In the genomic region with DNA sequence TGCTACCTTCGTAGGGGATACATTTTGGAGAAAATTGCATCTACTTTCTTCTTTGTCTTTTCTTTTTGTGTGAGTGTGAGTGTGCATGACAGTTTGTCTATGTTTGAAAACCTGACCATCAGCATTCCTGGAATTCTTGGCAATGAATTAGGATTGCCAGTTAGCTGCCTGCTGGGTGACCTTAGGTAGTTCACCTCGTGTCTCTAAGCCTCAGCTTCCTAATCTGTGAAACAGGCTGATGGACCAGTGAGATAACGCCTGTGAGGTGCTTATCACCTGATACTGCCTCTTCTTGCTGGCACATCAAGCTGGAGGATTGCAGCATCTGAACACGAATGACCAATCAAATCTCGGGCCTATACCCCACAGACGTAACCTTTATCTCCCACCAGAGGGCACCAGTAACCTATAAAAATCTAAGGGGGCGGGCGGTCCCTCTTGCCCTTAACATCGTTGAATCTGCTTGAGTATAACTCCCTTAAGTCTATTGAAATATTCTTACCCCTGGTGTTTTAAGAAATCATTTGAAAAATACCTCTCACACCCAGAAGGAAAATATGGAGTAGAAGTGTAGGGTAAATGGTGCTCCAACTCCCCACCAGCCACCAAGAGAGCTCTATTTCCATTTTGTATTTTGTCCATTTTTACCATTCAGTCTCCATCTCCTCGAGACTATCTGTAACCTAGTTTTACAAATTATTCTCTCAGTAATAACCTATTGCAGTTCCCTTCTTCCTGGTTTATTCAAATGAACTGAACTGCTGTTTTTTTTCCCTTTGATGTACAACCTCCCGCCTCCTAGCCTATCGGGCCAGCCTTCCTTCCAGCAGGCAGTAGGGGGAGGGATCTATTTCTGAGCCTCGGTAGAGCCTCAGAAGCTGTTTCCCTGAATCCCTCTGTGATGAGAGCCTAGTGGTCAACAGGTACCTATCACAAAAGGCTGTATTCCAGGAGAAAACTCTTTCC, we compare ENCODE assay signal across 1 cellular context.
TF ChIP-seq lines count a peak whose summit lies in the region.

No MANE protein-coding gene starts in this region.

TF ChIP-seq in K562, 482 proteins besides CTCF, POLR2A, EP300 and RAD21 (continued from another document and continues in another):
- TF ChIP-seq, protein P1, sequence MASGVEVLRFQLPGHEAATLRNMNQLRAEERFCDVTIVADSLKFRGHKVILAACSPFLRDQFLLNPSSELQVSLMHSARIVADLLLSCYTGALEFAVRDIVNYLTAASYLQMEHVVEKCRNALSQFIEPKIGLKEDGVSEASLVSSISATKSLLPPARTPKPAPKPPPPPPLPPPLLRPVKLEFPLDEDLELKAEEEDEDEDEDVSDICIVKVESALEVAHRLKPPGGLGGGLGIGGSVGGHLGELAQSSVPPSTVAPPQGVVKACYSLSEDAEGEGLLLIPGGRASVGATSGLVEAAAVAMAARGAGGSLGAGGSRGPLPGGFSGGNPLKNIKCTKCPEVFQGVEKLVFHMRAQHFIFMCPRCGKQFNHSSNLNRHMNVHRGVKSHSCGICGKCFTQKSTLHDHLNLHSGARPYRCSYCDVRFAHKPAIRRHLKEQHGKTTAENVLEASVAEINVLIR (CRISPR knock-in tag; IDR thresholded peaks at IDR 0.05): no peak
- no peak; the same call in 1 of the 2 replicates for TF ChIP-seq GABPB1 (CRISPR knock-in tag; IDR thresholded peaks at IDR 0.05)
- TF ChIP-seq, protein P2, sequence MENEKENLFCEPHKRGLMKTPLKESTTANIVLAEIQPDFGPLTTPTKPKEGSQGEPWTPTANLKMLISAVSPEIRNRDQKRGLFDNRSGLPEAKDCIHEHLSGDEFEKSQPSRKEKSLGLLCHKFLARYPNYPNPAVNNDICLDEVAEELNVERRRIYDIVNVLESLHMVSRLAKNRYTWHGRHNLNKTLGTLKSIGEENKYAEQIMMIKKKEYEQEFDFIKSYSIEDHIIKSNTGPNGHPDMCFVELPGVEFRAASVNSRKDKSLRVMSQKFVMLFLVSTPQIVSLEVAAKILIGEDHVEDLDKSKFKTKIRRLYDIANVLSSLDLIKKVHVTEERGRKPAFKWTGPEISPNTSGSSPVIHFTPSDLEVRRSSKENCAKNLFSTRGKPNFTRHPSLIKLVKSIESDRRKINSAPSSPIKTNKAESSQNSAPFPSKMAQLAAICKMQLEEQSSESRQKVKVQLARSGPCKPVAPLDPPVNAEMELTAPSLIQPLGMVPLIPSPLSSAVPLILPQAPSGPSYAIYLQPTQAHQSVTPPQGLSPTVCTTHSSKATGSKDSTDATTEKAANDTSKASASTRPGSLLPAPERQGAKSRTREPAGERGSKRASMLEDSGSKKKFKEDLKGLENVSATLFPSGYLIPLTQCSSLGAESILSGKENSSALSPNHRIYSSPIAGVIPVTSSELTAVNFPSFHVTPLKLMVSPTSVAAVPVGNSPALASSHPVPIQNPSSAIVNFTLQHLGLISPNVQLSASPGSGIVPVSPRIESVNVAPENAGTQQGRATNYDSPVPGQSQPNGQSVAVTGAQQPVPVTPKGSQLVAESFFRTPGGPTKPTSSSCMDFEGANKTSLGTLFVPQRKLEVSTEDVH (IDR thresholded peaks at IDR 0.05; ENCODE audit: low read depth, partially characterized antibody): peak; percentile 48
- peak; percentile 94 for TF ChIP-seq MAFG (tag; conservative IDR thresholded peaks at IDR 0.05)
- TF ChIP-seq NCOA1 (IDR thresholded peaks at IDR 0.05; ENCODE audit: low read depth): peak; percentile 83
- no peak for TF ChIP-seq ASH1L (IDR thresholded peaks at IDR 0.05; ENCODE audit: borderline replicate concordance, low read depth, partially characterized antibody)
- TF ChIP-seq EGR1 (conservative IDR thresholded peaks at IDR 0.05): 0 out of 2 replicates have a peak, but pooled peaks have one; percentile 18
- peak; percentile 56; the same call in 1 of the 2 replicates for TF ChIP-seq ETV5 (CRISPR knock-in tag; IDR thresholded peaks at IDR 0.05; ENCODE audit: low read depth)
- no peak for TF ChIP-seq ZNF445 (CRISPR knock-in tag; IDR thresholded peaks at IDR 0.05; ENCODE audit: low read depth)
- no peak for TF ChIP-seq ZNF175 (CRISPR knock-in tag; IDR thresholded peaks at IDR 0.05; ENCODE audit: low read depth)
- peak; percentile 53 for TF ChIP-seq RAD51 (IDR thresholded peaks at IDR 0.05; ENCODE audit: borderline replicate concordance, low read depth)
- TF ChIP-seq IFI16 (CRISPR knock-in tag; IDR thresholded peaks at IDR 0.05): no peak
- TF ChIP-seq ZNF644 (tag; IDR thresholded peaks at IDR 0.05; ENCODE audit: low read depth): peak; percentile 54; the same call in 1 of the 2 replicates
- TF ChIP-seq ZNF764 (CRISPR knock-in tag; IDR thresholded peaks at IDR 0.05; ENCODE audit: low read depth): no peak
- 0 out of 2 replicates have a peak, but pooled peaks have one; percentile 43 for TF ChIP-seq SMAD3 (CRISPR knock-in tag; conservative IDR thresholded peaks at IDR 0.05)
- peak; percentile 92 to 96 for TF ChIP-seq KDM1A (IDR thresholded peaks at IDR 0.05)
- no peak for TF ChIP-seq NFXL1 (CRISPR knock-in tag; IDR thresholded peaks at IDR 0.05)
- peak; percentile 70 for TF ChIP-seq MAFK (IDR thresholded peaks at IDR 0.05; ENCODE audit: low read length)
- TF ChIP-seq, protein P3, sequence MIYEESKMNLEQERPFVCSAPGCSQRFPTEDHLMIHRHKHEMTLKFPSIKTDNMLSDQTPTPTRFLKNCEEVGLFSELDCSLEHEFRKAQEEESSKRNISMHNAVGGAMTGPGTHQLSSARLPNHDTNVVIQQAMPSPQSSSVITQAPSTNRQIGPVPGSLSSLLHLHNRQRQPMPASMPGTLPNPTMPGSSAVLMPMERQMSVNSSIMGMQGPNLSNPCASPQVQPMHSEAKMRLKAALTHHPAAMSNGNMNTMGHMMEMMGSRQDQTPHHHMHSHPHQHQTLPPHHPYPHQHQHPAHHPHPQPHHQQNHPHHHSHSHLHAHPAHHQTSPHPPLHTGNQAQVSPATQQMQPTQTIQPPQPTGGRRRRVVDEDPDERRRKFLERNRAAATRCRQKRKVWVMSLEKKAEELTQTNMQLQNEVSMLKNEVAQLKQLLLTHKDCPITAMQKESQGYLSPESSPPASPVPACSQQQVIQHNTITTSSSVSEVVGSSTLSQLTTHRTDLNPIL (CRISPR knock-in tag; IDR thresholded peaks at IDR 0.05): no peak
- peak; percentile 29 for TF ChIP-seq FOS (IDR thresholded peaks at IDR 0.05; ENCODE audit: extremely low read depth, insufficient read length)
- no peak for TF ChIP-seq ELF2 (CRISPR knock-in tag; IDR thresholded peaks at IDR 0.05)
- TF ChIP-seq HMG20A (CRISPR knock-in tag; conservative IDR thresholded peaks at IDR 0.05): no peak
- TF ChIP-seq ZNF263 (CRISPR knock-in tag; IDR thresholded peaks at IDR 0.05; ENCODE audit: borderline replicate concordance): no peak
- TF ChIP-seq CC2D1A (IDR thresholded peaks at IDR 0.05): peak; percentile 84
- no peak for TF ChIP-seq NR4A1 (CRISPR knock-in tag; IDR thresholded peaks at IDR 0.05)
- TF ChIP-seq NR4A1 (tag; IDR thresholded peaks at IDR 0.05): no peak
- peak; percentile 78 for TF ChIP-seq MAFF (IDR thresholded peaks at IDR 0.05; ENCODE audit: low read length)
- TF ChIP-seq MCM3 (IDR thresholded peaks at IDR 0.05): no peak
- TF ChIP-seq PHF20 (IDR thresholded peaks at IDR 0.05; ENCODE audit: partially characterized antibody): peak; percentile 36
- TF ChIP-seq, protein P4, sequence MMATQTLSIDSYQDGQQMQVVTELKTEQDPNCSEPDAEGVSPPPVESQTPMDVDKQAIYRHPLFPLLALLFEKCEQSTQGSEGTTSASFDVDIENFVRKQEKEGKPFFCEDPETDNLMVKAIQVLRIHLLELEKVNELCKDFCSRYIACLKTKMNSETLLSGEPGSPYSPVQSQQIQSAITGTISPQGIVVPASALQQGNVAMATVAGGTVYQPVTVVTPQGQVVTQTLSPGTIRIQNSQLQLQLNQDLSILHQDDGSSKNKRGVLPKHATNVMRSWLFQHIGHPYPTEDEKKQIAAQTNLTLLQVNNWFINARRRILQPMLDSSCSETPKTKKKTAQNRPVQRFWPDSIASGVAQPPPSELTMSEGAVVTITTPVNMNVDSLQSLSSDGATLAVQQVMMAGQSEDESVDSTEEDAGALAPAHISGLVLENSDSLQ (IDR thresholded peaks at IDR 0.05): peak; percentile 68
- no peak for TF ChIP-seq RBM22 (IDR thresholded peaks at IDR 0.05; ENCODE audit: low read depth, low read length, poor library complexity, severe bottlenecking)
- no peak for TF ChIP-seq KDM2B (CRISPR knock-in tag; IDR thresholded peaks at IDR 0.05)
- TF ChIP-seq, protein P5, sequence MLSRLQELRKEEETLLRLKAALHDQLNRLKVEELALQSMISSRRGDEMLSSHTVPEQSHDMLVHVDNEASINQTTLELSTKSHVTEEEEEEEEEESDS (CRISPR knock-in tag; IDR thresholded peaks at IDR 0.05): no peak
- peak; percentile 73 for TF ChIP-seq CXXC5 (CRISPR knock-in tag; IDR thresholded peaks at IDR 0.05)
- no peak for TF ChIP-seq ZFP1 (CRISPR knock-in tag; IDR thresholded peaks at IDR 0.05)
- TF ChIP-seq TEAD2 (tag; IDR thresholded peaks at IDR 0.05): peak; percentile 92
- TF ChIP-seq RBM39 (optimal IDR thresholded peaks at IDR 0.05; ENCODE audit: low read depth, low read length): no peak
- no peak for TF ChIP-seq KLF10 (CRISPR knock-in tag; IDR thresholded peaks at IDR 0.05)
- TF ChIP-seq ZNF696 (CRISPR knock-in tag; conservative IDR thresholded peaks at IDR 0.05): no peak
- peak; percentile 88; the same call in 1 of the 2 replicates for TF ChIP-seq NBN (IDR thresholded peaks at IDR 0.05; ENCODE audit: low read depth)
- TF ChIP-seq DMBX1 (CRISPR knock-in tag; IDR thresholded peaks at IDR 0.05; ENCODE audit: borderline replicate concordance): peak; percentile 24; the same call in 1 of the 2 replicates
- TF ChIP-seq FOXK2 (conservative IDR thresholded peaks at IDR 0.05 in 1 of 2, IDR thresholded peaks at IDR 0.05 in 1 of 2; ENCODE audit: low read depth in 2 of 2): no peak
- no peak for TF ChIP-seq TGIF2 (CRISPR knock-in tag; IDR thresholded peaks at IDR 0.05)
- no peak for TF ChIP-seq NR2C2 (CRISPR knock-in tag; IDR thresholded peaks at IDR 0.05)
- peak; percentile 68; the same call in 1 of the 2 replicates for TF ChIP-seq NR2C2 (tag; IDR thresholded peaks at IDR 0.05)
- no peak for TF ChIP-seq SREBF2 (CRISPR knock-in tag; IDR thresholded peaks at IDR 0.05)
- no peak for TF ChIP-seq FUS (optimal IDR thresholded peaks at IDR 0.05; ENCODE audit: low read depth, low read length)
- no peak for TF ChIP-seq NCOA6 (IDR thresholded peaks at IDR 0.05)
- peak; percentile 98 for TF ChIP-seq ZEB2 (IDR thresholded peaks at IDR 0.05)
- no peak for TF ChIP-seq ZNF507 (tag; conservative IDR thresholded peaks at IDR 0.05)
- TF ChIP-seq, protein P6, sequence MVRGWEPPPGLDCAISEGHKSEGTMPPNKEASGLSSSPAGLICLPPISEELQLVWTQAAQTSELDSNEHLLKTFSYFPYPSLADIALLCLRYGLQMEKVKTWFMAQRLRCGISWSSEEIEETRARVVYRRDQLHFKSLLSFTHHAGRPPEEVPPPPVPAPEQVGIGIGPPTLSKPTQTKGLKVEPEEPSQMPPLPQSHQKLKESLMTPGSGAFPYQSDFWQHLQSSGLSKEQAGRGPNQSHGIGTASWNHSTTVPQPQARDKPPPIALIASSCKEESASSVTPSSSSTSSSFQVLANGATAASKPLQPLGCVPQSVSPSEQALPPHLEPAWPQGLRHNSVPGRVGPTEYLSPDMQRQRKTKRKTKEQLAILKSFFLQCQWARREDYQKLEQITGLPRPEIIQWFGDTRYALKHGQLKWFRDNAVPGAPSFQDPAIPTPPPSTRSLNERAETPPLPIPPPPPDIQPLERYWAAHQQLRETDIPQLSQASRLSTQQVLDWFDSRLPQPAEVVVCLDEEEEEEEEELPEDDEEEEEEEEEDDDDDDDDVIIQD (CRISPR knock-in tag; IDR thresholded peaks at IDR 0.05): no peak
- no peak for TF ChIP-seq HDGF (IDR thresholded peaks at IDR 0.05)
- TF ChIP-seq CBX1 (IDR thresholded peaks at IDR 0.05; ENCODE audit: low read depth): no peak
- peak; percentile 37 for TF ChIP-seq HDAC3 (IDR thresholded peaks at IDR 0.05; ENCODE audit: borderline replicate concordance, partially characterized antibody)
- TF ChIP-seq RBM25 (IDR thresholded peaks at IDR 0.05; ENCODE audit: low read depth, low read length, severe bottlenecking): peak; percentile 72
- peak; percentile 26; the same call in 1 of the 2 replicates for TF ChIP-seq SREBF1 (IDR thresholded peaks at IDR 0.05; ENCODE audit: borderline replicate concordance, low read depth, low read length)
- peak in 1 of 2 experiments; percentile 34; a peak in 3 of 4 replicates for TF ChIP-seq MAZ (CRISPR knock-in tag; conservative IDR thresholded peaks at IDR 0.05 in 1 of 2, IDR thresholded peaks at IDR 0.05 in 1 of 2)
- peak; percentile 24 for TF ChIP-seq HMGN3 (IDR thresholded peaks at IDR 0.05; ENCODE audit: borderline replicate concordance, extremely low read depth, insufficient read length, low read depth, low read length)
- no peak for TF ChIP-seq ZNF311 (CRISPR knock-in tag; IDR thresholded peaks at IDR 0.05)
- no peak for TF ChIP-seq NR2C1 (IDR thresholded peaks at IDR 0.05)
- peak; percentile 34; the same call in 1 of the 2 replicates for TF ChIP-seq NR2C1 (tag; IDR thresholded peaks at IDR 0.05)
- TF ChIP-seq ZNF143 (CRISPR knock-in tag; IDR thresholded peaks at IDR 0.05): no peak
- TF ChIP-seq, protein P7, sequence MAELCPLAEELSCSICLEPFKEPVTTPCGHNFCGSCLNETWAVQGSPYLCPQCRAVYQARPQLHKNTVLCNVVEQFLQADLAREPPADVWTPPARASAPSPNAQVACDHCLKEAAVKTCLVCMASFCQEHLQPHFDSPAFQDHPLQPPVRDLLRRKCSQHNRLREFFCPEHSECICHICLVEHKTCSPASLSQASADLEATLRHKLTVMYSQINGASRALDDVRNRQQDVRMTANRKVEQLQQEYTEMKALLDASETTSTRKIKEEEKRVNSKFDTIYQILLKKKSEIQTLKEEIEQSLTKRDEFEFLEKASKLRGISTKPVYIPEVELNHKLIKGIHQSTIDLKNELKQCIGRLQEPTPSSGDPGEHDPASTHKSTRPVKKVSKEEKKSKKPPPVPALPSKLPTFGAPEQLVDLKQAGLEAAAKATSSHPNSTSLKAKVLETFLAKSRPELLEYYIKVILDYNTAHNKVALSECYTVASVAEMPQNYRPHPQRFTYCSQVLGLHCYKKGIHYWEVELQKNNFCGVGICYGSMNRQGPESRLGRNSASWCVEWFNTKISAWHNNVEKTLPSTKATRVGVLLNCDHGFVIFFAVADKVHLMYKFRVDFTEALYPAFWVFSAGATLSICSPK (IDR thresholded peaks at IDR 0.05; ENCODE audit: borderline replicate concordance): no peak
- TF ChIP-seq, protein P8, sequence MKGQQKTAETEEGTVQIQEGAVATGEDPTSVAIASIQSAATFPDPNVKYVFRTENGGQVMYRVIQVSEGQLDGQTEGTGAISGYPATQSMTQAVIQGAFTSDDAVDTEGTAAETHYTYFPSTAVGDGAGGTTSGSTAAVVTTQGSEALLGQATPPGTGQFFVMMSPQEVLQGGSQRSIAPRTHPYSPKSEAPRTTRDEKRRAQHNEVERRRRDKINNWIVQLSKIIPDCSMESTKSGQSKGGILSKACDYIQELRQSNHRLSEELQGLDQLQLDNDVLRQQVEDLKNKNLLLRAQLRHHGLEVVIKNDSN (CRISPR knock-in tag; IDR thresholded peaks at IDR 0.05): no peak
- TF ChIP-seq ZNF76 (CRISPR knock-in tag; IDR thresholded peaks at IDR 0.05; ENCODE audit: borderline replicate concordance): no peak
- TF ChIP-seq, protein P9, sequence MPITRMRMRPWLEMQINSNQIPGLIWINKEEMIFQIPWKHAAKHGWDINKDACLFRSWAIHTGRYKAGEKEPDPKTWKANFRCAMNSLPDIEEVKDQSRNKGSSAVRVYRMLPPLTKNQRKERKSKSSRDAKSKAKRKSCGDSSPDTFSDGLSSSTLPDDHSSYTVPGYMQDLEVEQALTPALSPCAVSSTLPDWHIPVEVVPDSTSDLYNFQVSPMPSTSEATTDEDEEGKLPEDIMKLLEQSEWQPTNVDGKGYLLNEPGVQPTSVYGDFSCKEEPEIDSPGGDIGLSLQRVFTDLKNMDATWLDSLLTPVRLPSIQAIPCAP (CRISPR knock-in tag; IDR thresholded peaks at IDR 0.05; ENCODE audit: borderline replicate concordance): no peak
